ENCODE assay signal across 8 cellular contexts in the genomic region with DNA sequence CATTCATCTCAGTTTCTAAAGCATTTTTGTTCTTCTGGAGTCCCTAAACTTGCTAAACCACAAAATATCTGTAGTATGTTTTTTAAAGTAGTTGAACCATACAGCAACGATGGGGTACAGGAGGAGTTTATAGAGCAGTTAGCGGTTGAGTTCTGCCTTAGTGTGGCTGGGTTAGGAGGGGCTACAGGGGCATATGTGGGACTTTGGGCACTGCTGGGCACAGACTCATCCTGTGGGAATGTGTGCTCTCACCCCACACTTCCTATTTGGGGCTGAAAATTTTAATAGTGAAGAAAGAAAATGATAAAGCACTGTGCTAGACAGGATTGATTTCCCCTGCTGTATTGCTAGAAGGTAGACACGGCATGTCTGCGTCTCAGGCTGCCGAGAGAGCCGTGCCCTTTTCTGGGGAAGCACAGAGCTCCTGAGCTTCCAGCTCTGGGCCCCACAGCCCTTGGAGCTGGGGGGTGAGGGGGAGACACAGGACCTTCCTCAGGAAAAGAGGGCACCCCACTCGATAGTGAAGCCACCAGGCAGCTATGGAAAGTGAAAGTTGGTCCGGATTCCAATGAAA.
DNase-seq lines count a peak whose midpoint lies in the region; ATAC-seq, FAIRE-seq and TF ChIP-seq lines count a peak whose summit lies in the region.

No MANE protein-coding gene starts in this region.

- H3K27ac ChIP-seq in AG04450 (ENCODE audit: low read depth, low read length): peak overlapping the region; percentile 94

- POLR2A ChIA-PET in AG04450 (lab: Yijun Ruan, JAX): interaction anchor here (0.7 to 2.3 kb wide), 6 partner anchors 14 to 63 kb away, joined by 4 to 10 read pairs (median 6); no protein-coding TSS in a partner anchor
- POLR2A ChIA-PET in activated CD8-positive, alpha-beta T cell treated with anti-CD3 and anti-CD28 coated beads for 36 hours (lab: Charles Lee): interaction anchor here (1.0 to 2.1 kb wide), 3 partner anchors 15 to 62 kb away, joined by 3 to 14 read pairs (median 4); no protein-coding TSS in a partner anchor

- FAIRE-seq in H54 (lab: Jason Lieb, UNC): peak; percentile 58

- no peaks in the 10 kb centered on the region for H3K9me3 Mint-ChIP-seq in activated CD8-positive, alpha-beta T cell treated with anti-CD3 and anti-CD28 coated beads for 36 hours
- no peaks in the 10 kb centered on the region for H3K9me3 Mint-ChIP-seq in stimulated activated naive CD8-positive, alpha-beta T cell treated with anti-CD3 and anti-CD28 coated beads, Interleukin-15, amount 100 ng/mL, for 72 hours

- H3K27me3 Mint-ChIP-seq in activated CD8-positive, alpha-beta T cell treated with anti-CD3 and anti-CD28 coated beads for 36 hours: peaks cover 7% of the 10 kb centered on the region
- H3K27me3 Mint-ChIP-seq in stimulated activated naive CD8-positive, alpha-beta T cell treated with anti-CD3 and anti-CD28 coated beads, Interleukin-15, amount 100 ng/mL, for 72 hours: peaks cover 6% of the 10 kb centered on the region

- H3K27me3 ChIP-seq in AG04450 (ENCODE audit: control insufficient read depth, insufficient read depth, low read length): no peaks in the 10 kb centered on the region

- intact Hi-C loops in activated CD8-positive, alpha-beta T cell treated with anti-CD3 and anti-CD28 coated beads for 36 hours (cut with micrococcal nuclease): no loop called here
- intact Hi-C loops in left cardiac atrium (cut with DNase I): loop anchor here in 1 of 2 donors (2.0 kb wide), 1 partner anchor 14 kb away; no protein-coding TSS in a partner anchor

- no peaks in the 10 kb centered on the region; the same call in 1 of the 2 replicates for H3K9me3 ChIP-seq in AG04450 (ENCODE audit: control insufficient read depth, insufficient read depth, low read length)

- H3K4me3 Mint-ChIP-seq in activated CD8-positive, alpha-beta T cell treated with anti-CD3 and anti-CD28 coated beads for 36 hours: peak overlapping the region; percentile 78
- H3K4me3 Mint-ChIP-seq in stimulated activated naive CD8-positive, alpha-beta T cell treated with anti-CD3 and anti-CD28 coated beads, Interleukin-15, amount 100 ng/mL, for 72 hours: peak overlapping the region; percentile 83

- peaks cover 20% of the 10 kb centered on the region for H3K4me1 Mint-ChIP-seq in activated CD8-positive, alpha-beta T cell treated with anti-CD3 and anti-CD28 coated beads for 36 hours (ENCODE audit: low read depth)
- peaks cover 42% of the 10 kb centered on the region for H3K4me1 Mint-ChIP-seq in stimulated activated naive CD8-positive, alpha-beta T cell treated with anti-CD3 and anti-CD28 coated beads, Interleukin-15, amount 100 ng/mL, for 72 hours

- peak overlapping the region; percentile 62 for H3K27ac Mint-ChIP-seq in activated CD8-positive, alpha-beta T cell treated with anti-CD3 and anti-CD28 coated beads for 36 hours
- H3K27ac Mint-ChIP-seq in stimulated activated naive CD8-positive, alpha-beta T cell treated with anti-CD3 and anti-CD28 coated beads, Interleukin-15, amount 100 ng/mL, for 72 hours: peak overlapping the region; percentile 90 to 93

- CTCF ChIA-PET in AG04450 (lab: Charles Lee): interaction anchor here (1.1 to 3.4 kb wide), 4 partner anchors 32 to 75 kb away, joined by 3 to 27 read pairs (median 4); no protein-coding TSS in a partner anchor
- CTCF ChIA-PET in activated CD8-positive, alpha-beta T cell treated with anti-CD3 and anti-CD28 coated beads for 36 hours (lab: Charles Lee): interaction anchor here (1.8 to 2.3 kb wide), 2 partner anchors 53 to 63 kb away, joined by 5 to 7 read pairs; no protein-coding TSS in a partner anchor

- TF ChIP-seq CTCF in AG04450 (IDR thresholded peaks at IDR 0.05; ENCODE audit: low read depth, low read length): no peak
- TF ChIP-seq CTCF in activated CD8-positive, alpha-beta T cell treated with anti-CD3 and anti-CD28 coated beads for 36 hours (IDR thresholded peaks at IDR 0.05): no peak

- DNase-seq in AG04450 (ENCODE audit: low read depth, low spot score) (no peak), H54 (ENCODE audit: insufficient read length, low spot score) (no peak), left cardiac atrium (peak; percentile 32), NCI-H82 (lab: John Stamatoyannopoulos, UW) (no peak), anterior cingulate cortex (lab: John Stamatoyannopoulos, UW) (no peak)
- no peak for DNase-seq in activated CD8-positive, alpha-beta T cell treated with anti-CD3 and anti-CD28 coated beads for 36 hours
- DNase-seq in stimulated activated naive CD8-positive, alpha-beta T cell treated with anti-CD3 and anti-CD28 coated beads, Interleukin-15, amount 100 ng/mL, for 72 hours: no peak

- no peak for ATAC-seq in activated CD8-positive, alpha-beta T cell treated with anti-CD3 and anti-CD28 coated beads for 36 hours
- ATAC-seq in left cardiac atrium: no peak
- ATAC-seq in stimulated activated naive CD8-positive, alpha-beta T cell treated with anti-CD3 and anti-CD28 coated beads, Interleukin-15, amount 100 ng/mL, for 72 hours: no peak
- no peak for ATAC-seq in HG02973 (IDR thresholded peaks at IDR 0.05; ENCODE audit: unreplicated experiment)

- TF ChIP-seq POLR2A in H54 (IDR thresholded peaks at IDR 0.05; ENCODE audit: low read depth, low read length): peak; percentile 32; the same call in 1 of the 2 replicates

- peak overlapping the region; percentile 69 for H3K4me3 ChIP-seq in AG04450 (ENCODE audit: low read depth, low read length)

- no peaks in the 10 kb centered on the region for H3K36me3 Mint-ChIP-seq in activated CD8-positive, alpha-beta T cell treated with anti-CD3 and anti-CD28 coated beads for 36 hours (ENCODE audit: low read depth)
